Comparison of ENCODE assay signal across 21 cellular contexts in the genomic region with DNA sequence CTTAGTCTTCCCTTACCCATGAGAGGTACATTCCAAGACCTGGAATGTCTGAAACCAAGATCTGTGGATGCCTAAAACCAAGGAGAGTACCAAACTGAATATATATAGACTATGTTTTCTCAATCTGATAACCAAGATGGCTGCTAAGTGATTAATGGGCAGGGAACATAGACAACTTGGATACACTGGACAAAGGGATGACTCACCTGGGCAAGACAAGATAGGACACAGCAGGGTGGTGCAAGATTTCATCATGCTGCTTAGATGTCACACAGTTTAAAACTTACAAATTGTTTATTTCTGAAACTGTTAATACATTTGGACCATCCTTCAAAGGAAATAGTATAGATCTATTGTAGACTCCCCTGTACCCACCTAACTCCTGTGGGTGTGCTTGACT.
"Had no signal": no experiment of that assay in that cellular context is flagged by ENCODE, and none has a peak within 500 bp of the region (broad histone marks: within the 10 kb centered on the region; RNA-seq: fewer than 3 reads in every experiment).

No MANE protein-coding gene starts in this region.

- DNase-seq: colonic mucosa; effector CD8-positive, alpha-beta T cell; endodermal cell; erythroblast; esophagus squamous epithelium; hypothalamus; immature natural killer cell; islet precursor cell; mesenchymal stem cell; midbrain; naive thymus-derived CD4-positive, alpha-beta T cell; right lobe of liver; small intestine; stimulated activated CD4-positive, alpha-beta T cell treated with anti-CD3 and anti-CD28 coated beads, Interleukin-15, amount 100 ng/mL, for 24 hours; stimulated activated CD4-positive, alpha-beta T cell treated with anti-CD3 and anti-CD28 coated beads, Interleukin-2, amount 100 ng/mL, for 48 hours; stimulated activated naive B cell treated with anti-CD40 and anti-IgM and Interleukin-4, amounts not matched to agents 10 μg/mL and 1 μg/mL and 100 μg/mL, for 72 hours; upper lobe of left lung had no signal

- H3K27ac ChIP-seq: colonic mucosa, esophagus squamous epithelium, neural progenitor cell, parathyroid adenoma, right lobe of liver, thoracic aorta, tibial nerve, upper lobe of left lung had no signal
